11 cellular contexts compared by ENCODE assay signal in genomic region chr3:9192238-9192637, GRCh38.
"Had no signal": no experiment of that assay in that cellular context is flagged by ENCODE, and none has a peak within 500 bp of the region (broad histone marks: within the 10 kb centered on the region; RNA-seq: fewer than 3 reads in every experiment).

No MANE protein-coding gene starts in this region.

- H3K27ac ChIP-seq: left lung, transverse colon had no signal

- DNase-seq: activated CD4-positive, alpha-beta memory T cell treated with anti-CD3 and anti-CD28 coated beads for 36 hours; activated gamma-delta T cell; activated T-cell treated with anti-CD3 and anti-CD28 coated beads, Interleukin-2, amount 50 U/mL, for 4 hours; endodermal cell; left lung; mesenchymal stem cell; SW 1271; T-helper 9 cell; transverse colon had no signal

- H3K27ac Mint-ChIP-seq: activated CD4-positive, alpha-beta memory T cell treated with anti-CD3 and anti-CD28 coated beads for 36 hours; activated naive CD8-positive, alpha-beta T cell; endodermal cell had no signal

- H3K27me3 Mint-ChIP-seq: activated CD4-positive, alpha-beta memory T cell treated with anti-CD3 and anti-CD28 coated beads for 36 hours had no signal

- H3K9me3 Mint-ChIP-seq: activated CD4-positive, alpha-beta memory T cell treated with anti-CD3 and anti-CD28 coated beads for 36 hours; activated T-cell treated with anti-CD3 and anti-CD28 coated beads, Interleukin-2, amount 50 U/mL, for 4 hours; endodermal cell; nephron had no signal

- H3K27me3 ChIP-seq: left lung, transverse colon had no signal

- H3K4me3 ChIP-seq: left lung, transverse colon had no signal

- H3K4me1 ChIP-seq: left lung, transverse colon had no signal

- H3K4me3 Mint-ChIP-seq: activated CD4-positive, alpha-beta memory T cell treated with anti-CD3 and anti-CD28 coated beads for 36 hours; activated naive CD8-positive, alpha-beta T cell; activated T-cell treated with anti-CD3 and anti-CD28 coated beads, Interleukin-2, amount 50 U/mL, for 4 hours; endodermal cell; nephron had no signal

- H3K9me3 ChIP-seq: left lung, transverse colon had no signal

- H3K36me3 ChIP-seq: left lung, transverse colon had no signal

- ATAC-seq: activated T-cell treated with anti-CD3 and anti-CD28 coated beads, Interleukin-2, amount 50 U/mL, for 4 hours; left lung had no signal

- H3K36me3 Mint-ChIP-seq: activated CD4-positive, alpha-beta memory T cell treated with anti-CD3 and anti-CD28 coated beads for 36 hours; activated naive CD8-positive, alpha-beta T cell had no signal
